Comparison of ENCODE assay signal across 11 cellular contexts in the genomic region with DNA sequence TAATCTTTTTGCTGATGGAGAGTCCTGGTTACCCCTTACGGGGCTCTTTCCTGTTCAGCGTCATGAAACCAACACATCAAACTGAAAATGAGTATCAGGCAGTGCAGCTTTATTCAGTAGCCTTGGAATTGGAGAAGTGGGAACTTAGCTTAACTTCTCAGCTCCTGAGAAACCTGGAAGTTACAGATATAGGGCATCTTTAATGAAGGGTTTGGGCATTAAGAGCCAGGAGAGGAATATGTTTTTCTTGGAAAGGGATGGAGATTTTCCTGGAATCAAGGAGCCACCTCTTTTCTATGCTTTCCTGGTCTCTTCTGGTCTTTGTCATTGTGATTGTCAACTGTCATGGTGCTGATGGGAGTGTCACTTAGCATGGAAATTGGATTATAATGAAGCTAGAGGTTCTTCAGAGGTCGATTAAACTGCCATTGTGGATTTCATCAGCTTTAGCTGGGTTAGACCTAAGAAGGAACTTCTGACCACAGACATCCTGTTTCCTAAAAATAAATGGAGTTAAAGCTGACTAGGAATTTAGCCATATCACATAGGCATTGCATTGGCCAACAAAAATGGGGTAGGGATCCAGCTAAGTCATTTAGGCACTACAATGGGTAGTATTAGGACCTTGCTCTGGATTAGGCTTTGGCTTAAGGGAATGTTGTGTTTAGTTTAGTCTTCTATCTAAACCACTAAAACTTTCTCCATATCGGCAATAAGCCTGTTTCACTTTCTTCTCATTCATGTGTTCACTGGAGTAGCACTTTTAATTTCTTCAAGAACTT.
DNase-seq lines count a peak whose midpoint lies in the region; ATAC-seq lines count a peak whose summit lies in the region.
"Had no signal": no experiment of that assay in that cellular context is flagged by ENCODE, and none has a peak within 500 bp of the region (broad histone marks: within the 10 kb centered on the region; RNA-seq: fewer than 3 reads in every experiment).

No MANE protein-coding gene starts in this region.

- peak; percentile 69 for ATAC-seq in activated CD8-positive, alpha-beta memory T cell treated with anti-CD3 and anti-CD28 coated beads, Interleukin-2, amount 10 ng/mL, durations not matched to agents 7 days and 5 days
- ATAC-seq in HG03196 (IDR thresholded peaks at IDR 0.05; ENCODE audit: unreplicated experiment) (no peak), GM18498 (IDR thresholded peaks at IDR 0.05; ENCODE audit: unreplicated experiment) (no peak)

- no peak for DNase-seq in activated CD8-positive, alpha-beta memory T cell treated with anti-CD3 and anti-CD28 coated beads, Interleukin-2, amount 10 ng/mL, durations not matched to agents 7 days and 5 days
- DNase-seq in activated CD8-positive, alpha-beta memory T cell treated with anti-CD3 and anti-CD28 coated beads, Interleukin-2, amount 50 U/mL, for 48 hours = no peak
- DNase-seq in NAMALWA (ENCODE audit: low spot score) (peak; percentile 2), adipocyte (ENCODE audit: low read depth) (peak; percentile 41), stromal cell of bone marrow (ENCODE audit: low read depth) (peak; percentile 21), D341Med (ENCODE audit: low spot score) (no peak)
- DNase-seq: activated CD4-positive, alpha-beta T cell treated with anti-CD3 and anti-CD28 coated beads for 1 hour; cortex of kidney had no signal

- H3K36me3 ChIP-seq in adipocyte (ENCODE audit: control insufficient read depth, insufficient read depth, low read length, severe bottlenecking) = no peaks in the 10 kb centered on the region

- peak overlapping the region; percentile 35 for H3K4me3 Mint-ChIP-seq in activated CD8-positive, alpha-beta memory T cell treated with anti-CD3 and anti-CD28 coated beads, Interleukin-2, amount 10 ng/mL, durations not matched to agents 7 days and 5 days
- H3K4me3 Mint-ChIP-seq: neural progenitor cell had no signal

- H3K4me1 ChIP-seq in adipocyte (ENCODE audit: control insufficient read depth, insufficient read depth, low read length) = peaks cover 9% of the 10 kb centered on the region

- H3K27me3 Mint-ChIP-seq in activated CD8-positive, alpha-beta memory T cell treated with anti-CD3 and anti-CD28 coated beads, Interleukin-2, amount 10 ng/mL, durations not matched to agents 7 days and 5 days = no peaks in the 10 kb centered on the region

- no peak overlapping the region for H3K4me3 ChIP-seq in adipocyte (ENCODE audit: low read length)
- H3K4me3 ChIP-seq: neural progenitor cell had no signal

- no peaks in the 10 kb centered on the region for H3K27me3 ChIP-seq in adipocyte (replicated peaks; ENCODE audit: control insufficient read depth, insufficient read depth, low read length)
- H3K27me3 ChIP-seq: neural progenitor cell had no signal

- peaks cover 1% of the 10 kb centered on the region for H3K36me3 Mint-ChIP-seq in activated CD8-positive, alpha-beta memory T cell treated with anti-CD3 and anti-CD28 coated beads, Interleukin-2, amount 10 ng/mL, durations not matched to agents 7 days and 5 days
- H3K36me3 Mint-ChIP-seq: neural progenitor cell had no signal

- H3K4me1 Mint-ChIP-seq in activated CD8-positive, alpha-beta memory T cell treated with anti-CD3 and anti-CD28 coated beads, Interleukin-2, amount 10 ng/mL, durations not matched to agents 7 days and 5 days = peaks cover 24% of the 10 kb centered on the region
- H3K4me1 Mint-ChIP-seq: neural progenitor cell had no signal

- H3K9me3 ChIP-seq in adipocyte (ENCODE audit: control insufficient read depth, low read length) = no peaks in the 10 kb centered on the region

- CTCF ChIA-PET in activated CD8-positive, alpha-beta memory T cell treated with anti-CD3 and anti-CD28 coated beads, Interleukin-2, amount 10 ng/mL, durations not matched to agents 7 days and 5 days (lab: Charles Lee) = no interaction called here

- no peak overlapping the region for H3K9ac ChIP-seq in adipocyte (ENCODE audit: low read length)
- H3K9ac ChIP-seq: neural progenitor cell had no signal

- peak overlapping the region; percentile 59 for H3K27ac Mint-ChIP-seq in activated CD8-positive, alpha-beta memory T cell treated with anti-CD3 and anti-CD28 coated beads, Interleukin-2, amount 10 ng/mL, durations not matched to agents 7 days and 5 days
- H3K27ac Mint-ChIP-seq: neural progenitor cell had no signal

- H3K9me3 Mint-ChIP-seq in activated CD8-positive, alpha-beta memory T cell treated with anti-CD3 and anti-CD28 coated beads, Interleukin-2, amount 10 ng/mL, durations not matched to agents 7 days and 5 days (ENCODE audit: low read depth) = no peaks in the 10 kb centered on the region

Comparison
In these comparisons a context has a peak if more than half of its experiments do, and no peak if none do; other contexts are left out.
1. DNase-seq: peak in NAMALWA (single experiment), adipocyte (single experiment) and stromal cell of bone marrow (single experiment); none in activated CD8-positive, alpha-beta memory T cell treated with anti-CD3 and anti-CD28 coated beads, Interleukin-2, amount 10 ng/mL, durations not matched to agents 7 days and 5 days (single experiment), activated CD8-positive, alpha-beta memory T cell treated with anti-CD3 and anti-CD28 coated beads, Interleukin-2, amount 50 U/mL, for 48 hours (single experiment) and D341Med (single experiment).